Comparison of ENCODE assay signal across 12 cellular contexts in genomic region chr22:37273126-37273845, GRCh38. TPM values are rescaled to one million over a fixed set of nuclear protein-coding genes. Genes with fewer than 3 reads are reported as not detected.
A peak's percentile ranks its signal among the peaks of the same experiment; 100 is the strongest.
DNase-seq lines count a peak whose midpoint lies in the region; ATAC-seq and TF ChIP-seq lines count a peak whose summit lies in the region.
"Had no signal": no experiment of that assay in that cellular context is flagged by ENCODE, and none has a peak within 500 bp of the region (broad histone marks: within the 10 kb centered on the region; RNA-seq: fewer than 3 reads in every experiment).

No MANE protein-coding gene starts in this region.

- no peak overlapping the region for H3K4me3 Mint-ChIP-seq in activated naive CD8-positive, alpha-beta T cell treated with anti-CD3 and anti-CD28 coated beads, Interleukin-2, amount 10 ng/mL, durations not matched to agents 7 days and 5 days
- no peak overlapping the region for H3K4me3 Mint-ChIP-seq in activated naive CD8-positive, alpha-beta T cell treated with anti-CD3 and anti-CD28 coated beads for 36 hours
- peak overlapping the region; percentile 10 to 59 for H3K4me3 Mint-ChIP-seq in stimulated activated naive CD8-positive, alpha-beta T cell treated with anti-CD3 and anti-CD28 coated beads, Interleukin-15, amount 100 ng/mL, for 72 hours
- H3K4me3 Mint-ChIP-seq: CD4-positive, CD25-positive, alpha-beta regulatory T cell had no signal

- no peaks in the 10 kb centered on the region for H3K79me2 ChIP-seq in fibroblast of lung (ENCODE audit: control insufficient read depth, insufficient read depth, low read length)

- no peaks in the 10 kb centered on the region for H3K9me3 Mint-ChIP-seq in activated naive CD8-positive, alpha-beta T cell treated with anti-CD3 and anti-CD28 coated beads, Interleukin-2, amount 10 ng/mL, durations not matched to agents 7 days and 5 days
- no peaks in the 10 kb centered on the region for H3K9me3 Mint-ChIP-seq in activated naive CD8-positive, alpha-beta T cell treated with anti-CD3 and anti-CD28 coated beads for 36 hours
- H3K9me3 Mint-ChIP-seq in stimulated activated naive CD8-positive, alpha-beta T cell treated with anti-CD3 and anti-CD28 coated beads, Interleukin-15, amount 100 ng/mL, for 72 hours = peaks cover 0 to 4% of the 10 kb centered on the region in 2 donors
- H3K9me3 Mint-ChIP-seq: CD4-positive, CD25-positive, alpha-beta regulatory T cell had no signal

- H3K4me1 ChIP-seq in SJSA1 (replicated peaks) = peaks cover 17% of the 10 kb centered on the region
- no peaks in the 10 kb centered on the region for H3K4me1 ChIP-seq in fibroblast of lung (ENCODE audit: control insufficient read depth, extremely low read depth, insufficient read depth, low read length)
- H3K4me1 ChIP-seq: prostate gland had no signal

- H4K20me1 ChIP-seq in fibroblast of lung (ENCODE audit: control insufficient read depth, extremely low read depth, insufficient read depth, low read length) = no peaks in the 10 kb centered on the region

- POLR2A ChIA-PET in activated naive CD8-positive, alpha-beta T cell treated with anti-CD3 and anti-CD28 coated beads, Interleukin-2, amount 10 ng/mL, durations not matched to agents 7 days and 5 days (lab: Charles Lee) = interaction anchor here (0.9 to 1.2 kb wide), 4 partner anchors 13 to 41 kb away, joined by 3 to 5 read pairs (median 4); no protein-coding TSS in a partner anchor

- peaks cover 50% of the 10 kb centered on the region for H3K4me1 Mint-ChIP-seq in activated naive CD8-positive, alpha-beta T cell treated with anti-CD3 and anti-CD28 coated beads, Interleukin-2, amount 10 ng/mL, durations not matched to agents 7 days and 5 days
- H3K4me1 Mint-ChIP-seq in activated naive CD8-positive, alpha-beta T cell treated with anti-CD3 and anti-CD28 coated beads for 36 hours = peaks cover 27% of the 10 kb centered on the region
- H3K4me1 Mint-ChIP-seq in stimulated activated naive CD8-positive, alpha-beta T cell treated with anti-CD3 and anti-CD28 coated beads, Interleukin-15, amount 100 ng/mL, for 72 hours = peaks cover 76% of the 10 kb centered on the region

- H3K36me3 Mint-ChIP-seq in activated naive CD8-positive, alpha-beta T cell treated with anti-CD3 and anti-CD28 coated beads, Interleukin-2, amount 10 ng/mL, durations not matched to agents 7 days and 5 days = peaks cover 2% of the 10 kb centered on the region
- H3K36me3 Mint-ChIP-seq in activated naive CD8-positive, alpha-beta T cell treated with anti-CD3 and anti-CD28 coated beads for 36 hours = no peaks in the 10 kb centered on the region
- H3K36me3 Mint-ChIP-seq: CD4-positive, CD25-positive, alpha-beta regulatory T cell had no signal

- H3K27ac ChIP-seq in SJSA1 = peak overlapping the region; percentile 40
- no peak overlapping the region for H3K27ac ChIP-seq in fibroblast of lung (ENCODE audit: insufficient read depth, low read length)
- H3K27ac ChIP-seq: prostate gland had no signal

- H3K36me3 ChIP-seq in SJSA1 (no peaks in the 10 kb centered on the region), fibroblast of lung (ENCODE audit: control insufficient read depth, insufficient read depth, low read length) (no peaks in the 10 kb centered on the region)
- H3K36me3 ChIP-seq: prostate gland had no signal

- H3K4me2 ChIP-seq in fibroblast of lung (ENCODE audit: extremely low read depth, insufficient read depth, low read length) = peak overlapping the region; percentile 56

- no peaks in the 10 kb centered on the region for H3K9me3 ChIP-seq in SJSA1 (replicated peaks)
- H3K9me3 ChIP-seq in fibroblast of lung (ENCODE audit: control insufficient read depth, insufficient read depth, low read depth, low read length) = no peaks in the 10 kb centered on the region
- H3K9me3 ChIP-seq: prostate gland had no signal

- H2AFZ ChIP-seq in fibroblast of lung (ENCODE audit: low read length) = no peak overlapping the region

- no peak for TF ChIP-seq CTCF in fibroblast of lung (conservative IDR thresholded peaks at IDR 0.05 in 1 of 2, IDR thresholded peaks at IDR 0.05 in 1 of 2; ENCODE audit: low read depth in 1 of 2, low read length in 2 of 2)

- peaks cover 5% of the 10 kb centered on the region for H3K27me3 Mint-ChIP-seq in activated naive CD8-positive, alpha-beta T cell treated with anti-CD3 and anti-CD28 coated beads, Interleukin-2, amount 10 ng/mL, durations not matched to agents 7 days and 5 days
- H3K27me3 Mint-ChIP-seq in activated naive CD8-positive, alpha-beta T cell treated with anti-CD3 and anti-CD28 coated beads for 36 hours = no peaks in the 10 kb centered on the region
- no peaks in the 10 kb centered on the region for H3K27me3 Mint-ChIP-seq in stimulated activated naive CD8-positive, alpha-beta T cell treated with anti-CD3 and anti-CD28 coated beads, Interleukin-15, amount 100 ng/mL, for 72 hours
- H3K27me3 Mint-ChIP-seq: CD4-positive, CD25-positive, alpha-beta regulatory T cell had no signal

- no peak overlapping the region for H3K9ac ChIP-seq in fibroblast of lung (ENCODE audit: insufficient read depth, low read length)

- no peak for DNase-seq in activated naive CD8-positive, alpha-beta T cell treated with anti-CD3 and anti-CD28 coated beads, Interleukin-2, amount 10 ng/mL, durations not matched to agents 7 days and 5 days
- no peak for DNase-seq in activated naive CD8-positive, alpha-beta T cell treated with anti-CD3 and anti-CD28 coated beads for 36 hours
- DNase-seq in SJSA1 (ENCODE audit: low read depth in 1 of 2, low spot score in 2 of 2) (peak in 1 of 2 experiments; percentile 39), fibroblast of lung (ENCODE audit: low read depth in 2 of 2) (peak; percentile 60 to 88), NCI-H345 (lab: John Stamatoyannopoulos, UW) (no peak), foreskin melanocyte (no peak)
- peak in 1 of 2 donors; percentile 49 for DNase-seq in stimulated activated naive CD8-positive, alpha-beta T cell treated with anti-CD3 and anti-CD28 coated beads, Interleukin-15, amount 100 ng/mL, for 72 hours
- DNase-seq: CD4-positive, CD25-positive, alpha-beta regulatory T cell; central memory CD4-positive, alpha-beta T cell; NCI-H2029 had no signal

- peak overlapping the region; percentile 19 for H3K27ac Mint-ChIP-seq in activated naive CD8-positive, alpha-beta T cell treated with anti-CD3 and anti-CD28 coated beads, Interleukin-2, amount 10 ng/mL, durations not matched to agents 7 days and 5 days
- H3K27ac Mint-ChIP-seq in activated naive CD8-positive, alpha-beta T cell treated with anti-CD3 and anti-CD28 coated beads for 36 hours = no peak overlapping the region
- H3K27ac Mint-ChIP-seq in stimulated activated naive CD8-positive, alpha-beta T cell treated with anti-CD3 and anti-CD28 coated beads, Interleukin-15, amount 100 ng/mL, for 72 hours = peak overlapping the region; percentile 55 to 75
- H3K27ac Mint-ChIP-seq: CD4-positive, CD25-positive, alpha-beta regulatory T cell had no signal

- H3K27me3 ChIP-seq in SJSA1 (replicated peaks) (no peaks in the 10 kb centered on the region), fibroblast of lung (ENCODE audit: control insufficient read depth, insufficient read depth, low read length) (peaks cover 2% of the 10 kb centered on the region)

- peak; percentile 59 for ATAC-seq in activated naive CD8-positive, alpha-beta T cell treated with anti-CD3 and anti-CD28 coated beads, Interleukin-2, amount 10 ng/mL, durations not matched to agents 7 days and 5 days (ENCODE audit: low read depth)
- ATAC-seq in stimulated activated naive CD8-positive, alpha-beta T cell treated with anti-CD3 and anti-CD28 coated beads, Interleukin-15, amount 100 ng/mL, for 72 hours = peak; percentile 86
- no peak for ATAC-seq in HG02870 (IDR thresholded peaks at IDR 0.05; ENCODE audit: unreplicated experiment)

- H3K4me3 ChIP-seq in SJSA1 (no peak overlapping the region), fibroblast of lung (replicated peaks in 1 of 4; ENCODE audit: control extremely low read depth in 1 of 4, insufficient read depth in 1 of 4, low read depth in 3 of 4, low read length in 4 of 4) (no peak overlapping the region)
- H3K4me3 ChIP-seq: prostate gland had no signal

RNA-seq across cellular contexts. Expression of gene CYTH4, which starts 9.0 kb away (rescaled TPM):
- total RNA-seq in activated naive CD8-positive, alpha-beta T cell treated with anti-CD3 and anti-CD28 coated beads, Interleukin-2, amount 10 ng/mL, durations not matched to agents 7 days and 5 days = 100 to 1,000 TPM; 149 to 157 TPM
- total RNA-seq in activated naive CD8-positive, alpha-beta T cell treated with anti-CD3 and anti-CD28 coated beads for 36 hours = 10 to 100 TPM; 16.6 to 17.3 TPM
- total RNA-seq in SJSA1 (2014; rRNA removed; shearing (Covaris generic)) = 1.1 TPM in 1 of 2 replicates, not detected in the other
- total RNA-seq in fibroblast of lung = under 0.01 and 0.26 TPM in 2 replicates
- polyA plus RNA-seq in fibroblast of lung = 0.12 TPM in 1 of 2 replicates, not detected in the other
- 0.14 TPM in 1 of 2 replicates, not detected in the other for polyA plus RNA-seq in fibroblast of lung (2012)
- polyA minus RNA-seq in fibroblast of lung (ENCODE audit: low replicate concordance) = not detected in 2 replicates

RNA-seq across cellular contexts. Expression of gene RAC2, which starts 29.2 kb away (rescaled TPM):
- total RNA-seq in activated naive CD8-positive, alpha-beta T cell treated with anti-CD3 and anti-CD28 coated beads, Interleukin-2, amount 10 ng/mL, durations not matched to agents 7 days and 5 days = 1,000 to 10,000 TPM in 1 of 2 experiments, 100 to 1,000 TPM in 1; 963 to 1,011 TPM
- total RNA-seq in activated naive CD8-positive, alpha-beta T cell treated with anti-CD3 and anti-CD28 coated beads for 36 hours = 100 to 1,000 TPM; 518 to 528 TPM
- 2.0 and 2.1 TPM in 2 replicates for total RNA-seq in SJSA1 (2014; rRNA removed; shearing (Covaris generic))
- 1.5 and 2.1 TPM in 2 replicates for total RNA-seq in fibroblast of lung
- polyA plus RNA-seq in fibroblast of lung = 10.5 and 10.9 TPM in 2 replicates
- 20.8 and 21.7 TPM in 2 replicates for polyA plus RNA-seq in fibroblast of lung (2012)
- 47.3 and 61.6 TPM in 2 replicates for polyA minus RNA-seq in fibroblast of lung (ENCODE audit: low replicate concordance)

Comparison
In these comparisons a context has a peak if more than half of its experiments do, and no peak if none do; other contexts are left out.
1. RNA of gene CYTH4, which starts 9.0 kb away (total RNA-seq): 149 to 157 TPM in activated naive CD8-positive, alpha-beta T cell treated with anti-CD3 and anti-CD28 coated beads, Interleukin-2, amount 10 ng/mL, durations not matched to agents 7 days and 5 days; 16.6 to 17.3 TPM in activated naive CD8-positive, alpha-beta T cell treated with anti-CD3 and anti-CD28 coated beads for 36 hours, 1.1 TPM in SJSA1 and under 0.01 to 0.26 TPM in fibroblast of lung; every median in the first group is over 4 times any median in the second.
2. DNase-seq: peak in fibroblast of lung (2 of 2); none in activated naive CD8-positive, alpha-beta T cell treated with anti-CD3 and anti-CD28 coated beads, Interleukin-2, amount 10 ng/mL, durations not matched to agents 7 days and 5 days (single experiment), activated naive CD8-positive, alpha-beta T cell treated with anti-CD3 and anti-CD28 coated beads for 36 hours (single experiment), NCI-H345 (single experiment) and foreskin melanocyte (single experiment).
3. H3K4me3 Mint-ChIP-seq: peak in stimulated activated naive CD8-positive, alpha-beta T cell treated with anti-CD3 and anti-CD28 coated beads, Interleukin-15, amount 100 ng/mL, for 72 hours (2 of 2); none in activated naive CD8-positive, alpha-beta T cell treated with anti-CD3 and anti-CD28 coated beads, Interleukin-2, amount 10 ng/mL, durations not matched to agents 7 days and 5 days (single experiment) and activated naive CD8-positive, alpha-beta T cell treated with anti-CD3 and anti-CD28 coated beads for 36 hours (single experiment).
4. RNA of gene RAC2, which starts 29.2 kb away (total RNA-seq): 963 to 1,011 TPM in activated naive CD8-positive, alpha-beta T cell treated with anti-CD3 and anti-CD28 coated beads, Interleukin-2, amount 10 ng/mL, durations not matched to agents 7 days and 5 days and 518 to 528 TPM in activated naive CD8-positive, alpha-beta T cell treated with anti-CD3 and anti-CD28 coated beads for 36 hours; 1.5 to 2.1 TPM in fibroblast of lung and 2.0 to 2.1 TPM in SJSA1; every median in the first group is over 100 times any median in the second.